Comparison of ENCODE assay signal across 15 cellular contexts in genomic region chrX:6460893-6461490, GRCh38.
"Had no signal": no experiment of that assay in that cellular context is flagged by ENCODE, and none has a peak within 500 bp of the region (broad histone marks: within the 10 kb centered on the region; RNA-seq: fewer than 3 reads in every experiment).

No MANE protein-coding gene starts in this region.

- DNase-seq: activated CD4-positive, alpha-beta T cell treated with anti-CD3 and anti-CD28 coated beads, Interleukin-2, amount 10 ng/mL, durations not matched to agents 24 days and 14 days; activated CD8-positive, alpha-beta T cell treated with anti-CD3 and anti-CD28 coated beads, Interleukin-2, amount 10 ng/mL, durations not matched to agents 7 days and 5 days; activated naive CD4-positive, alpha-beta T cell treated with anti-CD3 and anti-CD28 coated beads for 36 hours; activated T-cell treated with anti-CD3 and anti-CD28 coated beads, Interleukin-2, amount 50 U/mL, for 24 hours; effector CD8-positive, alpha-beta T cell; naive thymus-derived CD4-positive, alpha-beta T cell; right lobe of liver; small intestine; stimulated activated CD4-positive, alpha-beta T cell treated with anti-CD3 and anti-CD28 coated beads, Interleukin-4, amount 100 ng/mL, for 24 hours; T1000; testis; upper lobe of left lung had no signal

- FAIRE-seq: small intestine had no signal

- H3K27me3 ChIP-seq: esophagus muscularis mucosa, right lobe of liver, testis, upper lobe of left lung had no signal

- ATAC-seq: activated CD8-positive, alpha-beta T cell treated with anti-CD3 and anti-CD28 coated beads, Interleukin-2, amount 10 ng/mL, durations not matched to agents 7 days and 5 days; left lobe of liver; naive thymus-derived CD4-positive, alpha-beta T cell; right lobe of liver; stimulated activated effector memory CD8-positive, alpha-beta T cell treated with anti-CD3 and anti-CD28 coated beads, Interleukin-12 subunit alpha, Interleukin-12 subunit beta, amount 100 ng/mL, for 72 hours had no signal

- H3K27ac ChIP-seq: esophagus muscularis mucosa, right lobe of liver, testis, upper lobe of left lung had no signal

- H3K36me3 ChIP-seq: esophagus muscularis mucosa, right lobe of liver, upper lobe of left lung had no signal

- H3K9me3 ChIP-seq: esophagus muscularis mucosa, right lobe of liver, testis, upper lobe of left lung had no signal

- H3K4me1 ChIP-seq: esophagus muscularis mucosa, right lobe of liver, testis, upper lobe of left lung had no signal

- H3K4me3 ChIP-seq: esophagus muscularis mucosa, right lobe of liver, testis, upper lobe of left lung had no signal
